8 cellular contexts compared by ENCODE assay signal in genomic region chr18:3526421-3527354, GRCh38.
DNase-seq lines count a peak whose midpoint lies in the region; ATAC-seq and TF ChIP-seq lines count a peak whose summit lies in the region.

No MANE protein-coding gene starts in this region.

- H3K9me3 ChIP-seq in right atrium auricular region: no peaks in the 10 kb centered on the region
- no peaks in the 10 kb centered on the region for H3K9me3 ChIP-seq in duodenal mucosa (ENCODE audit: control insufficient read depth in 1 of 2, low read length in 2 of 2)

- H3K4me1 ChIP-seq in right atrium auricular region (peaks cover 0 to 18% of the 10 kb centered on the region in 2 donors), duodenal mucosa (ENCODE audit: control insufficient read depth in 1 of 2, insufficient read depth in 2 of 2, low read length in 2 of 2) (peaks cover 0 to 8% of the 10 kb centered on the region in 2 donors)

- H3K27me3 ChIP-seq in right atrium auricular region (no peaks in the 10 kb centered on the region), duodenal mucosa (ENCODE audit: control insufficient read depth in 1 of 2, insufficient read depth in 2 of 2, low read length in 2 of 2) (no peaks in the 10 kb centered on the region)

- ATAC-seq in Right ventricle myocardium inferior: peak; percentile 70
- peak; percentile 63 for ATAC-seq in HG03095 (IDR thresholded peaks at IDR 0.05; ENCODE audit: unreplicated experiment)

- peak overlapping the region in 1 of 2 donors; percentile 27 for H3K9ac ChIP-seq in duodenal mucosa (ENCODE audit: low read depth in 1 of 2, low read length in 2 of 2)

- H3K4me3 ChIP-seq in right atrium auricular region (no peak overlapping the region), duodenal mucosa (ENCODE audit: low read depth in 1 of 2, low read length in 2 of 2) (peak overlapping the region; percentile 24 to 39)

- H3K27ac ChIP-seq in right atrium auricular region (peak overlapping the region in 1 of 2 donors; percentile 40), duodenal mucosa (ENCODE audit: low read depth, low read length) (no peak overlapping the region)

- intact Hi-C loops in Right ventricle myocardium inferior (cut with DNase I): no loop called here

- TF ChIP-seq CTCF in right atrium auricular region (IDR thresholded peaks at IDR 0.05): no peak

- DNase-seq in Right ventricle myocardium inferior (ENCODE audit: missing footprints) (no peak), right atrium auricular region (ENCODE audit: low spot score) (no peak), NCI-H510A (lab: John Stamatoyannopoulos, UW) (peak; percentile 88), occipital lobe (lab: John Stamatoyannopoulos, UW) (peak; percentile 26), NCI-H2227 (lab: John Stamatoyannopoulos, UW; ENCODE audit: unreplicated experiment) (no peak), cerebellar nuclear complex (lab: John Stamatoyannopoulos, UW) (no peak)

- H3K36me3 ChIP-seq in right atrium auricular region: no peaks in the 10 kb centered on the region
- H3K36me3 ChIP-seq in duodenal mucosa (ENCODE audit: control insufficient read depth in 1 of 2, insufficient read depth in 2 of 2, low read length in 2 of 2): no peaks in the 10 kb centered on the region

Comparison
In these comparisons a context has a peak if more than half of its experiments do, and no peak if none do; other contexts are left out.
1. DNase-seq: peak in NCI-H510A (single experiment) and occipital lobe (single experiment); none in Right ventricle myocardium inferior (single experiment), right atrium auricular region (single experiment), NCI-H2227 (single experiment) and cerebellar nuclear complex (0 of 2).
2. H3K4me3 ChIP-seq: peak in duodenal mucosa (2 of 2); none in right atrium auricular region (0 of 2).